Comparison of ENCODE assay signal across 12 cellular contexts in the genomic region with DNA sequence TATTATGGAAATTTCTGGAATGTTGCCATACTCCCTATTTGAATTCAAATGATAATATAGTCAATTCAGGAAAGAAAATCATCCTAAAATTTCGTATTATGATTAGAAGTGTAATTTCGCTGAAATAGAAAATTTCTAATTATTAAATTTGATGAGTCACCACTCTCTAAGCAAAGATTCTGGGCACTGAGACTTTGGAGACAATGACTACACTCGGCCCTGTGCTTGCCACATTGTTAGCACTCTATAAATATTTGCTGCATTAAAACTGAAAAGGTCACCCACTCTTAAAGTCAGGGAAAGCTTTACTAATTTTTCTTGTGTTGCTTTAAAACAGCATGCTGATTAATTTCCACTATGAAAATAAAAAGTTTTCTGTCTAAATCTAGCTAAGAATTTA.
DNase-seq lines count a peak whose midpoint lies in the region; ATAC-seq, FAIRE-seq and TF ChIP-seq lines count a peak whose summit lies in the region.
"Had no signal": no experiment of that assay in that cellular context is flagged by ENCODE, and none has a peak within 500 bp of the region (broad histone marks: within the 10 kb centered on the region; RNA-seq: fewer than 3 reads in every experiment).

No MANE protein-coding gene starts in this region.

- BruUV-seq in MCF 10A (replicated peaks; lab: Mats Ljungman, UMichigan) (no TSS peak), mammary epithelial cell (replicated peaks; lab: Mats Ljungman, UMichigan) (no TSS peak)

- TF ChIP-seq CTCF in MCF 10A (IDR thresholded peaks at IDR 0.05; ENCODE audit: unreplicated experiment): no peak
- TF ChIP-seq CTCF in mammary epithelial cell (conservative IDR thresholded peaks at IDR 0.05 in 1 of 2, IDR thresholded peaks at IDR 0.05 in 1 of 2; ENCODE audit: extremely low read depth in 1 of 2, insufficient read depth in 1 of 2, low read depth in 1 of 2, low read length in 2 of 2): no peak
- no peak for TF ChIP-seq CTCF in GM13976 (IDR thresholded peaks at IDR 0.05; ENCODE audit: borderline replicate concordance, control extremely low read depth, extremely low read depth, insufficient read depth, missing control alignments)

- intact Hi-C loops in MCF 10A (cut with micrococcal nuclease) (no loop called here), mammary epithelial cell (cut with micrococcal nuclease) (no loop called here), aorta (cut with DNase I) (no loop called here)
- intact Hi-C loops in activated T-helper 1 cell treated with anti-CD3 and anti-CD28 coated beads, Interleukin-12 subunit alpha, Interleukin-12 subunit beta, Interleukin-2, Interleukin-4 antibody, amounts not matched to agents 30 ng/mL and 10 ng/mL and 1 ng/mL, durations not matched to agents 14 hours and 24 hours and 36 hours (cut with micrococcal nuclease): loop anchor here (1.0 kb wide), 1 partner anchor 241 kb away; the partner anchor contains the start of gene TLE4

- dilution Hi-C loops in mammary epithelial cell (cut with HindIII; ENCODE audit: low sequenced_read_pairs): loop anchor here (25.0 kb wide), 1 partner anchor 100 kb away; no protein-coding TSS in a partner anchor

- H3K36me3 ChIP-seq in mammary epithelial cell (ENCODE audit: insufficient read depth, low read length) (no peaks in the 10 kb centered on the region), aorta (ENCODE audit: control insufficient read depth in 1 of 2, insufficient read depth in 2 of 2, low read length in 1 of 2) (no peaks in the 10 kb centered on the region)

- H3K4me3 Mint-ChIP-seq in MCF 10A (ENCODE audit: unreplicated experiment): no peak overlapping the region
- H3K4me3 Mint-ChIP-seq in activated T-helper 1 cell treated with anti-CD3 and anti-CD28 coated beads, Interleukin-12 subunit alpha, Interleukin-12 subunit beta, Interleukin-2, Interleukin-4 antibody, amounts not matched to agents 30 ng/mL and 10 ng/mL and 1 ng/mL, durations not matched to agents 14 hours and 24 hours and 36 hours: peak overlapping the region; percentile 74

- peak; percentile 5 for DNase-seq in MCF 10A (ENCODE audit: unreplicated experiment)
- DNase-seq in mammary epithelial cell: no peak
- DNase-seq in activated T-helper 1 cell treated with anti-CD3 and anti-CD28 coated beads, Interleukin-12 subunit alpha, Interleukin-12 subunit beta, Interleukin-2, Interleukin-4 antibody, amounts not matched to agents 30 ng/mL and 10 ng/mL and 1 ng/mL, durations not matched to agents 14 hours and 24 hours and 36 hours (ENCODE audit: low spot score): no peak
- DNase-seq in urothelium cell line (ENCODE audit: low spot score): peak; percentile 14
- no peak for DNase-seq in aorta
- DNase-seq in GM13976 (ENCODE audit: low spot score): no peak
- no peak for DNase-seq in ecto neural progenitor cell (ENCODE audit: low spot score)
- DNase-seq: COR-L47, cortex of kidney, HCEC 1CT, NCI-H2029 treated with DMSO at 0.1 percent for 48 hours had no signal

- POLR2A ChIA-PET in MCF 10A (lab: Yijun Ruan, JAX): no interaction called here

- H3K27me3 ChIP-seq in mammary epithelial cell (ENCODE audit: insufficient read depth, low read length) (no peaks in the 10 kb centered on the region), aorta (ENCODE audit: control insufficient read depth in 1 of 2, insufficient read depth in 2 of 2, low read length in 1 of 2) (no peaks in the 10 kb centered on the region)

- peaks cover 6% of the 10 kb centered on the region for H3K4me1 Mint-ChIP-seq in MCF 10A (ENCODE audit: insufficient read depth, unreplicated experiment)
- H3K4me1 Mint-ChIP-seq in activated T-helper 1 cell treated with anti-CD3 and anti-CD28 coated beads, Interleukin-12 subunit alpha, Interleukin-12 subunit beta, Interleukin-2, Interleukin-4 antibody, amounts not matched to agents 30 ng/mL and 10 ng/mL and 1 ng/mL, durations not matched to agents 14 hours and 24 hours and 36 hours (ENCODE audit: low read depth): peaks cover 37% of the 10 kb centered on the region

- no peaks in the 10 kb centered on the region for H3K9me3 Mint-ChIP-seq in MCF 10A (ENCODE audit: unreplicated experiment)
- no peaks in the 10 kb centered on the region for H3K9me3 Mint-ChIP-seq in activated T-helper 1 cell treated with anti-CD3 and anti-CD28 coated beads, Interleukin-12 subunit alpha, Interleukin-12 subunit beta, Interleukin-2, Interleukin-4 antibody, amounts not matched to agents 30 ng/mL and 10 ng/mL and 1 ng/mL, durations not matched to agents 14 hours and 24 hours and 36 hours

- H3K4me2 ChIP-seq in mammary epithelial cell (ENCODE audit: insufficient read depth, low read depth, low read length): no peak overlapping the region

- no peaks in the 10 kb centered on the region for H3K27me3 Mint-ChIP-seq in MCF 10A (ENCODE audit: insufficient read depth, unreplicated experiment)
- H3K27me3 Mint-ChIP-seq in activated T-helper 1 cell treated with anti-CD3 and anti-CD28 coated beads, Interleukin-12 subunit alpha, Interleukin-12 subunit beta, Interleukin-2, Interleukin-4 antibody, amounts not matched to agents 30 ng/mL and 10 ng/mL and 1 ng/mL, durations not matched to agents 14 hours and 24 hours and 36 hours (ENCODE audit: insufficient read depth): peaks cover 5% of the 10 kb centered on the region

- H3K36me3 Mint-ChIP-seq in MCF 10A (ENCODE audit: insufficient read depth, unreplicated experiment): no peaks in the 10 kb centered on the region
- H3K36me3 Mint-ChIP-seq in activated T-helper 1 cell treated with anti-CD3 and anti-CD28 coated beads, Interleukin-12 subunit alpha, Interleukin-12 subunit beta, Interleukin-2, Interleukin-4 antibody, amounts not matched to agents 30 ng/mL and 10 ng/mL and 1 ng/mL, durations not matched to agents 14 hours and 24 hours and 36 hours (ENCODE audit: low read depth): no peaks in the 10 kb centered on the region

- no peak overlapping the region for H3K9ac ChIP-seq in mammary epithelial cell (ENCODE audit: insufficient read depth, low read length)

- peak; percentile 22 for ATAC-seq in HG02943 (IDR thresholded peaks at IDR 0.05; ENCODE audit: low read depth, unreplicated experiment)
- no peak for ATAC-seq in aorta (ENCODE audit: low FRiP score)

- no peak overlapping the region for H3K27ac Mint-ChIP-seq in MCF 10A (ENCODE audit: low read depth, unreplicated experiment)
- no peak overlapping the region for H3K27ac Mint-ChIP-seq in activated T-helper 1 cell treated with anti-CD3 and anti-CD28 coated beads, Interleukin-12 subunit alpha, Interleukin-12 subunit beta, Interleukin-2, Interleukin-4 antibody, amounts not matched to agents 30 ng/mL and 10 ng/mL and 1 ng/mL, durations not matched to agents 14 hours and 24 hours and 36 hours

- H3K4me1 ChIP-seq in mammary epithelial cell (ENCODE audit: insufficient read depth, low read length) (peaks cover 3% of the 10 kb centered on the region), aorta (ENCODE audit: control insufficient read depth in 1 of 2, insufficient read depth in 2 of 2, low read length in 2 of 2) (peaks cover 1 to 3% of the 10 kb centered on the region in 2 donors)

- H3K9me3 ChIP-seq in mammary epithelial cell (replicated peaks; ENCODE audit: insufficient read depth, low read length) (no peaks in the 10 kb centered on the region), aorta (ENCODE audit: control insufficient read depth, low read length) (no peaks in the 10 kb centered on the region)

- H3K79me2 ChIP-seq in mammary epithelial cell (ENCODE audit: insufficient read depth, low read length): no peaks in the 10 kb centered on the region

- H3K27ac ChIP-seq in mammary epithelial cell (ENCODE audit: insufficient read depth, low read depth, low read length) (no peak overlapping the region), aorta (ENCODE audit: low read depth in 1 of 2, low read length in 2 of 2) (no peak overlapping the region)

- CTCF ChIA-PET in MCF 10A (lab: Yijun Ruan, JAX) (interaction anchor here (0.6 kb wide), 2 partner anchors 643 to 652 kb away, joined by 3 read pairs; no protein-coding TSS in a partner anchor), mammary epithelial cell (lab: Charles Lee; ENCODE audit: low non-redundant PET) (no interaction called here)

- in situ Hi-C loops in mammary epithelial cell (cut with MboI; ENCODE audit: low sequenced_read_pairs in 2 of 2) (no loop called here), GM13976 (cut with MboI; ENCODE audit: low sequenced_read_pairs, unreplicated experiment) (no loop called here)

- H2AFZ ChIP-seq in mammary epithelial cell (ENCODE audit: low read depth, low read length): no peak overlapping the region

- FAIRE-seq in urothelium cell line (lab: Jason Lieb, UNC): no peak

- 67% methylated on average over 3 of the region's 3 CpGs for WGBS in mammary epithelial cell (ENCODE audit: low coverage, missing lambda C conversion rate)
- 72 to 78% methylated on average over 3 of the region's 3 CpGs for WGBS in aorta, 2 donors

- no peaks in the 10 kb centered on the region for H4K20me1 ChIP-seq in mammary epithelial cell (ENCODE audit: insufficient read depth, low read length)

- H3K4me3 ChIP-seq in mammary epithelial cell (replicated peaks in 1 of 3; ENCODE audit: insufficient read depth in 1 of 3, low read depth in 2 of 3, low read length in 3 of 3): no peak overlapping the region
- H3K4me3 ChIP-seq in aorta (ENCODE audit: low read length in 2 of 2): no peak overlapping the region

Comparison
In these comparisons a context has a peak if more than half of its experiments do, and no peak if none do; other contexts are left out.
1. DNase-seq: peak in MCF 10A (single experiment) and urothelium cell line (single experiment); none in mammary epithelial cell (single experiment), activated T-helper 1 cell treated with anti-CD3 and anti-CD28 coated beads, Interleukin-12 subunit alpha, Interleukin-12 subunit beta, Interleukin-2, Interleukin-4 antibody, amounts not matched to agents 30 ng/mL and 10 ng/mL and 1 ng/mL, durations not matched to agents 14 hours and 24 hours and 36 hours (single experiment), aorta (0 of 2), GM13976 (single experiment) and ecto neural progenitor cell (single experiment).